Comparison of ENCODE assay signal across 9 cellular contexts in the genomic region with DNA sequence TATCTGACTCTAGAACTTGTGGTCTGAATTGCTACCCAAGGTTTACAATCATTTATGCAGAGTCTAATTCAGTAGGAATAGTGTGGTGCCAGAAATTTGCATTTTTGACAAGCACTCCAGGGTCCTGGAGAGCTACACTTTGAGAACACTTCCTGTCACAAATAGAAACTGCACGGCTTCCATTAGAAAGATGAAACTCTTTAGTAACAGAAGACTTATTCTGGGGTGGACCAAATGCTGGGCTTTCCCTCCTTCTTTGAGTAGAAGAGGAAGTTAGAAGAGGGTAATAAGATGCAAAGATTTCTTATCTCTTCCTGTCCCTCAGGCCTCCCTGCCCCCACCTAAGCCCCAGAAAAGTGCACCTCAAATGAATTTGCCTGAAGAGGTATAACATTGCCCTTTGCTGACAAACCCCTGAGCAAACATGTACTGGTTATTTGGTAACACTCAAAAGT. TPM values are rescaled to one million over a fixed set of nuclear protein-coding genes. Genes with fewer than 3 reads are reported as not detected.
DNase-seq lines count a peak whose midpoint lies in the region; ATAC-seq and TF ChIP-seq lines count a peak whose summit lies in the region.
"Had no signal": no experiment of that assay in that cellular context is flagged by ENCODE, and none has a peak within 500 bp of the region (broad histone marks: within the 10 kb centered on the region; RNA-seq: fewer than 3 reads in every experiment).

No MANE protein-coding gene starts in this region.

- H2AFZ ChIP-seq in KMS-11 (ENCODE audit: low read depth) = no peak overlapping the region

- H3K27ac Mint-ChIP-seq in endothelial cell (ENCODE audit: unreplicated experiment) = peak overlapping the region; percentile 48

- DNase-seq in endothelial cell (ENCODE audit: low spot score) (no peak), head of caudate nucleus (no peak), Ammon's horn (ENCODE audit: low spot score) (no peak), ACHN (no peak)
- no peak for DNase-seq in activated CD4-positive, CD25-positive, alpha-beta regulatory T cell treated with anti-CD3 and anti-CD28 coated beads, Interleukin-2, amount 50 U/mL, for 72 hours
- DNase-seq: HCEC 1CT had no signal

- no peaks in the 10 kb centered on the region for H3K27me3 ChIP-seq in KMS-11 (ENCODE audit: insufficient read depth, low read depth)

- peaks cover 3% of the 10 kb centered on the region for H3K36me3 Mint-ChIP-seq in endothelial cell (ENCODE audit: low read depth, unreplicated experiment)

- no peak overlapping the region for H3K4me3 Mint-ChIP-seq in endothelial cell (ENCODE audit: unreplicated experiment)

- no peak overlapping the region for H3K9ac ChIP-seq in KMS-11

- no peaks in the 10 kb centered on the region for H3K79me2 ChIP-seq in KMS-11 (ENCODE audit: insufficient read depth, low read depth)

- no peaks in the 10 kb centered on the region for H3K9me3 Mint-ChIP-seq in endothelial cell (ENCODE audit: unreplicated experiment)

- TF ChIP-seq CTCF in KMS-11 (conservative IDR thresholded peaks at IDR 0.05; ENCODE audit: low read depth, low read length) = no peak
- no peak for TF ChIP-seq CTCF in endothelial cell (IDR thresholded peaks at IDR 0.05; ENCODE audit: unreplicated experiment)

- peaks cover 18% of the 10 kb centered on the region for H3K27me3 Mint-ChIP-seq in endothelial cell (ENCODE audit: unreplicated experiment)

- no peaks in the 10 kb centered on the region for H3K36me3 ChIP-seq in KMS-11 (ENCODE audit: insufficient read depth)

- peaks cover 51% of the 10 kb centered on the region for H3K4me1 ChIP-seq in KMS-11 (ENCODE audit: low read depth, poor library complexity, severe bottlenecking)

- H3K4me2 ChIP-seq in KMS-11 = peak overlapping the region; percentile 26; the same call in 1 of the 2 replicates

- intact Hi-C loops in head of caudate nucleus (cut with DNase I) = no loop called here

- H3K27ac ChIP-seq in KMS-11 = peak overlapping the region; percentile 39

- in situ Hi-C loops in ACHN (cut with HindIII; ENCODE audit: low pct_ligation_motif_present, low pct_unique_long_range_greater_than_20kb, low sequenced_read_pairs) = no loop called here

- no peaks in the 10 kb centered on the region for H4K20me1 ChIP-seq in KMS-11 (ENCODE audit: insufficient read depth)

- peaks cover 70% of the 10 kb centered on the region for H3K4me1 Mint-ChIP-seq in endothelial cell (ENCODE audit: unreplicated experiment)

- H3K4me3 ChIP-seq in KMS-11 (IDR thresholded peaks at IDR 0.05; ENCODE audit: insufficient read depth, low read depth, low read length) = no peak overlapping the region

- ATAC-seq in GM18519 (IDR thresholded peaks at IDR 0.05; ENCODE audit: low FRiP score, unreplicated experiment) = peak; percentile 86
- ATAC-seq in GM21737 (IDR thresholded peaks at IDR 0.05; ENCODE audit: unreplicated experiment) = peak; percentile 89

RNA-seq across cellular contexts. Expression of a gene that starts 28.4 kb away (rescaled TPM):
- 65.1 TPM for total RNA-seq in endothelial cell (ENCODE audit: unreplicated experiment)
